ENCODE assay signal across 9 cellular contexts in the genomic region with DNA sequence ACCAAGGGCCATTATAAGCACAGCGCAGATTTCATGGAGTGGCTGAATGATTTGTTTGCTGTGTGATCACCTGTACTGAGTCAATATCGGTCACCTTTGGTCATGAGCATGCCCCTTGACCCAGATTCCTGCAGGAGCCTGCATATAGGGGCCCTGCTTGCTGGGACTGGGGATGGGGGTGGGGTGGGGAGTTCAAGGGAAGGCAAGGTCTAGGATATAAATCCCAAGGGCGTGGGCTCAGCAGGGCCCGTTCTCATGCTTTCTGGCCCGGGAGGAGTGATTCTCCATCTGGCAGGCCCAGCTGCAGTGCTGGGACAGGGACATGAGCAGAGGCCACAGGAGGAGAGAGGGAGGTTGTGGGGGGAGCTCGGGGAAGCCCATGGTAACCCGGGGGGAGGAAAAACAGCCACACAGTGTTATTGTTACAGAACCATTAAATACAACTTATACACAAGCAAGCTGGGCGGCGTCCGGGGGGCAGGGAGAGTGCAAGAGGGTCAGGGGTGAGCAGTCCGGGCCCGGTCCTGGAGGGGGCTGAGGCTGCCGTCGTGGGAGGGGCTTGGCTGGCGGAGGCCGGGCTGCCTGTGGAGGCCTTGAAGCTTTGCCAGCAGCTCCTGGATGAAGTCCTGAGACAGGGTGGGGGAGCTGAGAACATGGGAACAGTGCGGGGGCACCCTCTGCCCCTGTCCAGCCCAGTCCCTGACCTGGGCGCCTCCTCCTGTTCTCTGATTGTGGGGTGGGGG. TPM values are rescaled to one million over a fixed set of nuclear protein-coding genes. Genes with fewer than 3 reads are reported as not detected.
DNase-seq lines count a peak whose midpoint lies in the region; ATAC-seq and TF ChIP-seq lines count a peak whose summit lies in the region.
"Had no signal": no experiment of that assay in that cellular context is flagged by ENCODE, and none has a peak within 500 bp of the region (broad histone marks: within the 10 kb centered on the region; RNA-seq: fewer than 3 reads in every experiment).

No MANE protein-coding gene starts in this region.

- peak overlapping the region in 1 of 2 experiments; percentile 78 for H3K23ac ChIP-seq in mesenchymal stem cell (ENCODE audit: low read length in 2 of 2)

- DNase-seq in NCI-H510A (lab: John Stamatoyannopoulos, UW) (peak; percentile 46), endothelial cell (ENCODE audit: low spot score) (no peak), mesenchymal stem cell (peak; percentile 80), suprapubic skin (ENCODE audit: low spot score in 2 of 2) (no peak), amniotic stem cell (lab: John Stamatoyannopoulos, UW) (no peak)
- DNase-seq in activated CD4-positive, alpha-beta T cell treated with anti-CD3 and anti-CD28 coated beads for 48 hours: no peak

- peak overlapping the region; percentile 95 for H4K8ac ChIP-seq in mesenchymal stem cell (ENCODE audit: low read length)

- no peaks in the 10 kb centered on the region for H3K36me3 Mint-ChIP-seq in endothelial cell (ENCODE audit: low read depth, unreplicated experiment)

- peaks cover 36% of the 10 kb centered on the region for H3K4me1 ChIP-seq in mesenchymal stem cell (ENCODE audit: control insufficient read depth, insufficient read depth, low read depth, low read length)
- H3K4me1 ChIP-seq in suprapubic skin: peaks cover 41% of the 10 kb centered on the region

- H3K9me3 ChIP-seq in mesenchymal stem cell (ENCODE audit: control insufficient read depth, low read length): no peaks in the 10 kb centered on the region
- no peaks in the 10 kb centered on the region for H3K9me3 ChIP-seq in suprapubic skin

- H3K18ac ChIP-seq in mesenchymal stem cell (ENCODE audit: low read depth in 1 of 2, low read length in 2 of 2): peak overlapping the region; percentile 69 to 87

- no peak overlapping the region for H2AK5ac ChIP-seq in mesenchymal stem cell (ENCODE audit: low read length, severe bottlenecking)

- H3K27me3 Mint-ChIP-seq in endothelial cell (ENCODE audit: unreplicated experiment): peaks cover 13% of the 10 kb centered on the region

- H3K27ac Mint-ChIP-seq in endothelial cell (ENCODE audit: unreplicated experiment): no peak overlapping the region

- H3K79me1 ChIP-seq in mesenchymal stem cell (replicated peaks; ENCODE audit: low read length, poor library complexity, severe bottlenecking): no peaks in the 10 kb centered on the region

- H2BK12ac ChIP-seq in mesenchymal stem cell (ENCODE audit: low read length in 2 of 2): peak overlapping the region; percentile 78 to 85

- no peak overlapping the region for H2BK5ac ChIP-seq in mesenchymal stem cell (ENCODE audit: low read depth, low read length, poor library complexity, severe bottlenecking)

- H3K27ac ChIP-seq in mesenchymal stem cell (ENCODE audit: low read length, poor library complexity, severe bottlenecking) (peak overlapping the region; percentile 17), suprapubic skin (peak overlapping the region; percentile 79)

- peaks cover 6% of the 10 kb centered on the region for H3K4me1 Mint-ChIP-seq in endothelial cell (ENCODE audit: unreplicated experiment)

- H2BK15ac ChIP-seq in mesenchymal stem cell (ENCODE audit: low read depth, poor library complexity, severe bottlenecking): peak overlapping the region; percentile 62

- ATAC-seq in GM21529 (IDR thresholded peaks at IDR 0.05; ENCODE audit: unreplicated experiment): no peak
- no peak for ATAC-seq in GM18861 (IDR thresholded peaks at IDR 0.05; ENCODE audit: unreplicated experiment)
- ATAC-seq: K562 had no signal

- H2AFZ ChIP-seq in mesenchymal stem cell (ENCODE audit: low read depth, low read length): peak overlapping the region; percentile 29

- H3K36me3 ChIP-seq in mesenchymal stem cell (ENCODE audit: control insufficient read depth in 1 of 2, insufficient read depth in 2 of 2, low read depth in 1 of 2, low read length in 2 of 2): no peaks in the 10 kb centered on the region
- H3K36me3 ChIP-seq in suprapubic skin: no peaks in the 10 kb centered on the region

- H3K4me3 Mint-ChIP-seq in endothelial cell (ENCODE audit: unreplicated experiment): peak overlapping the region; percentile 47

- no peak for TF ChIP-seq EP300 in suprapubic skin (IDR thresholded peaks at IDR 0.05)

- H3K4me2 ChIP-seq in mesenchymal stem cell (ENCODE audit: low read length, poor library complexity, severe bottlenecking): no peak overlapping the region

- H3K9ac ChIP-seq in mesenchymal stem cell (ENCODE audit: low read length): peak overlapping the region; percentile 38

- H3K14ac ChIP-seq in mesenchymal stem cell (ENCODE audit: low read length in 2 of 2): peak overlapping the region in 1 of 2 experiments; percentile 64

- no peaks in the 10 kb centered on the region for H3K9me3 Mint-ChIP-seq in endothelial cell (ENCODE audit: unreplicated experiment)

- H3K27me3 ChIP-seq in mesenchymal stem cell (ENCODE audit: control insufficient read depth in 1 of 2, insufficient read depth in 1 of 2, low read length in 2 of 2): peaks cover 0 to 27% of the 10 kb centered on the region in 2 experiments
- H3K27me3 ChIP-seq in suprapubic skin: peaks cover 3% of the 10 kb centered on the region

- H3K4me3 ChIP-seq in mesenchymal stem cell (ENCODE audit: insufficient read depth in 1 of 2, low read depth in 1 of 2, low read length in 2 of 2): no peak overlapping the region
- H3K4me3 ChIP-seq in suprapubic skin: peak overlapping the region; percentile 8
- H3K4me3 ChIP-seq: K562 had no signal

- peak overlapping the region; percentile 98 for H4K91ac ChIP-seq in mesenchymal stem cell (ENCODE audit: low read length)

- peak overlapping the region; percentile 8 to 9 for H3K4ac ChIP-seq in mesenchymal stem cell (ENCODE audit: low read depth in 1 of 2, low read length in 2 of 2)

- 27% methylated on average over 14 of the region's 18 CpGs for WGBS in mesenchymal stem cell
- 24% methylated on average over 17 of the region's 18 CpGs for WGBS in suprapubic skin

- peak overlapping the region; percentile 99 for H2BK120ac ChIP-seq in mesenchymal stem cell (ENCODE audit: low read depth, low read length)

- no peak for TF ChIP-seq POLR2A in suprapubic skin (IDR thresholded peaks at IDR 0.05)

- TF ChIP-seq CTCF in endothelial cell (IDR thresholded peaks at IDR 0.05; ENCODE audit: unreplicated experiment) (no peak), suprapubic skin (IDR thresholded peaks at IDR 0.05) (no peak)

RNA-seq across cellular contexts. Expression of a gene that starts 5.2 kb away (rescaled TPM):
- total RNA-seq in endothelial cell (ENCODE audit: unreplicated experiment): 2.1 TPM
- polyA plus RNA-seq in mesenchymal stem cell (2013, experiment 1 of 2): 61.0 TPM
- polyA plus RNA-seq in mesenchymal stem cell (2013, experiment 2 of 2): 54.2 TPM
- 10 to 100 TPM in 1 of 4 donors, 1 to 10 TPM in 3; 2.3 to 13.3 (median 7.7) TPM for total RNA-seq in suprapubic skin

RNA-seq across cellular contexts. Expression of a gene that starts 13.4 kb away (rescaled TPM):
- total RNA-seq in endothelial cell (ENCODE audit: unreplicated experiment) (93.4 TPM), suprapubic skin (100 to 1,000 TPM; 359 to 639 (median 494) TPM)
- polyA plus RNA-seq in mesenchymal stem cell (2013, experiment 1 of 2): 6.9 TPM
- polyA plus RNA-seq in mesenchymal stem cell (2013, experiment 2 of 2): 7.6 TPM

RNA-seq across cellular contexts. Expression of a gene that starts 27.0 kb away (rescaled TPM):
- 6.0 TPM for total RNA-seq in endothelial cell (ENCODE audit: unreplicated experiment)
- polyA plus RNA-seq in mesenchymal stem cell (2013, experiment 1 of 2): 1.4 TPM
- 1.3 TPM for polyA plus RNA-seq in mesenchymal stem cell (2013, experiment 2 of 2)
- total RNA-seq in suprapubic skin: 1 to 10 TPM in 1 of 4 donors, not detected in 3; 1.1 TPM

RNA-seq across cellular contexts. Expression of a gene that starts 53.1 kb away (rescaled TPM):
- total RNA-seq in endothelial cell (ENCODE audit: unreplicated experiment) (2.7 TPM), suprapubic skin (100 to 1,000 TPM; 182 to 452 (median 349) TPM)
- 1.8 TPM for polyA plus RNA-seq in mesenchymal stem cell (2013, experiment 1 of 2)
- 2.1 TPM for polyA plus RNA-seq in mesenchymal stem cell (2013, experiment 2 of 2)
- total RNA-seq: K562 had no signal

Comparison
In these comparisons a context has a peak if more than half of its experiments do, and no peak if none do; other contexts are left out.
1. DNase-seq: peak in NCI-H510A (single experiment) and mesenchymal stem cell (single experiment); none in endothelial cell (single experiment), suprapubic skin (0 of 2), activated CD4-positive, alpha-beta T cell treated with anti-CD3 and anti-CD28 coated beads for 48 hours (single experiment) and amniotic stem cell (single experiment).